11 cellular contexts compared by ENCODE assay signal in the genomic region with DNA sequence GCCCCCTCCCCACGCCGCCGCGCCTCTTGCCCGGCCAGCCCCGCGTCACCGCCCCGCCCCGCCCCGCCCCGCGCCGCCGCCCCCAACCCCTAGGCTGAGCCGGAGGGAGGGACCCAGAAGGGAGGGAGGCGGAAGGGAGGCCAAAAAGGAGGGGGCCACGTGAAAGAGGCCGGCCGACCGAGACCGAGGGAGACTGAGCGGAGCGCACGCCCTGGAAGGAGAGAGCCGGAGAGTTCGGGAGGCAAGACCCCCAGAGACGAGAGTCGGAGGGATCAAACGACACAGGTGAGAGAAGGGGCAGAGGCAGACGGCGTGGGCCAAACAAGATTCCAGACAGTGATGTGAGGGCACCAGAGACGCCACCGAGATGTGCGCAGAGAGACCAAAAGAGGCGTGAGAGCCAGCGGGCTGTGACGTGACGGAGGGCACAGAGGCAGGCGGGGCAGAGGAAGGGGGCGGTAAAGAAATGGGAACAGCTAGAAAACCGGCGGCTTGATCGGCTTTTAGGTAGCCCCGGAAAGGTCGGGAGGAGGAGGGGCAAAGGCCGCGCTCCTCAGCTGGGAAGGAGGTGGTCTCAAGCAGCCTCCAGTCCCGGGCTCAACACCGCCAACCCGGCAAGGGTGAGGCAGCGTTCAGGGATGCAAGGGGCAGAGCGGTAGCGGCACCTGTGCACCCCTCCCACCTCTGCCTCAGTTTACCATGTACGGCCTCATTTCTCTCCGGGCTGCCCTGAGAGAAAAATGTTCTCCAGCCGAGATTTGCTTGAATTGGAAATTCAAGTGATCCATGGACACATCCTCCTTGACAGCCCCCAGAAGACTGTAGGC. TPM values are rescaled to one million over a fixed set of nuclear protein-coding genes. Genes with fewer than 3 reads are reported as not detected.
DNase-seq lines count a peak whose midpoint lies in the region; ATAC-seq and TF ChIP-seq lines count a peak whose summit lies in the region.
"Had no signal": no experiment of that assay in that cellular context is flagged by ENCODE, and none has a peak within 500 bp of the region (broad histone marks: within the 10 kb centered on the region; RNA-seq: fewer than 3 reads in every experiment).

No MANE protein-coding gene starts in this region.

- TF ChIP-seq EP300 in SK-N-SH (IDR thresholded peaks at IDR 0.05; ENCODE audit: borderline replicate concordance in 1 of 2, low read depth in 1 of 2, low read length in 1 of 2) (no peak), suprapubic skin (IDR thresholded peaks at IDR 0.05) (no peak)

- H3K36me3 Mint-ChIP-seq in WTC11: peaks cover 9% of the 10 kb centered on the region

- H3K4me1 ChIP-seq in SK-N-SH (ENCODE audit: control insufficient read depth in 1 of 2, insufficient read depth in 2 of 2, low read depth in 1 of 2, low read length in 1 of 2) (peaks cover 0 to 20% of the 10 kb centered on the region in 2 experiments; a peak in 1 of 4 replicates), iPS DF 6.9 (ENCODE audit: control insufficient read depth, insufficient read depth, low read length) (peaks cover 16% of the 10 kb centered on the region), suprapubic skin (peaks cover 73% of the 10 kb centered on the region)

- H3K4me1 Mint-ChIP-seq in WTC11: peaks cover 54% of the 10 kb centered on the region

- H3K36me3 ChIP-seq in SK-N-SH (replicated peaks in 1 of 2; ENCODE audit: control insufficient read depth in 1 of 2, insufficient read depth in 2 of 2, low read length in 1 of 2) (no peaks in the 10 kb centered on the region), iPS DF 6.9 (ENCODE audit: control insufficient read depth, insufficient read depth, low read length) (no peaks in the 10 kb centered on the region; the same call in 1 of the 2 replicates), suprapubic skin (no peaks in the 10 kb centered on the region)

- H4K20me1 ChIP-seq in SK-N-SH (ENCODE audit: insufficient read depth): no peaks in the 10 kb centered on the region

- peaks cover 95% of the 10 kb centered on the region for H3K27me3 Mint-ChIP-seq in WTC11 (ENCODE audit: low read depth)

- CTCF ChIA-PET in SK-N-SH (lab: Yijun Ruan, JAX): interaction anchor here (1.0 to 9.3 kb wide), 3 partner anchors 6 to 273 kb away, joined by 3 to 69 read pairs (median 15); no protein-coding TSS in a partner anchor
- CTCF ChIA-PET in WTC11 (lab: Charles Lee): interaction anchor here (0.5 to 1.5 kb wide), 7 partner anchors 8 to 258 kb away, joined by 3 to 6 read pairs (median 3); no protein-coding TSS in a partner anchor

- no peaks in the 10 kb centered on the region for H3F3A ChIP-seq in SK-N-SH (replicated peaks; ENCODE audit: insufficient read depth)

- WGBS in SK-N-SH (ENCODE audit: low lambda C conversion rate): 6% methylated on average over 39 of the region's 57 CpGs
- no CpG with 5 or more reads among the region's 57 CpGs for WGBS in iPS DF 6.9 (ENCODE audit: insufficient coverage, insufficient read length)
- WGBS in suprapubic skin: 4% methylated on average over 39 of the region's 57 CpGs

- no peak overlapping the region for H3K4me2 ChIP-seq in SK-N-SH

- H3K4me3 Mint-ChIP-seq in WTC11: peak overlapping the region; percentile 83

- no peak overlapping the region for H3K27ac ChIP-seq in SK-N-SH (ENCODE audit: low read depth in 2 of 2, low read length in 1 of 2)
- H3K27ac ChIP-seq in iPS DF 6.9 (ENCODE audit: low read length): no peak overlapping the region
- H3K27ac ChIP-seq in suprapubic skin: no peak overlapping the region
- H3K27ac ChIP-seq: epithelial cell of prostate had no signal

- H3K9me3 Mint-ChIP-seq in WTC11: no peaks in the 10 kb centered on the region

- TF ChIP-seq CTCF in SK-N-SH (IDR thresholded peaks at IDR 0.05): no peak
- no peak for TF ChIP-seq CTCF in WTC11 (IDR thresholded peaks at IDR 0.05)
- TF ChIP-seq CTCF in suprapubic skin (IDR thresholded peaks at IDR 0.05): no peak

- no peak overlapping the region for H3K9ac ChIP-seq in SK-N-SH

- no peak for ATAC-seq in SK-N-SH treated with all-trans-retinoic acid at 6 μM for 48 hours
- peak; percentile 27 for ATAC-seq in WTC11
- no peak for ATAC-seq in HG03378 (IDR thresholded peaks at IDR 0.05; ENCODE audit: unreplicated experiment)
- no peak for ATAC-seq in HG02870 (IDR thresholded peaks at IDR 0.05; ENCODE audit: unreplicated experiment)
- ATAC-seq in GM18519 (IDR thresholded peaks at IDR 0.05; ENCODE audit: low FRiP score, unreplicated experiment): no peak

- POLR2A ChIA-PET in SK-N-SH (lab: Yijun Ruan, JAX): no interaction called here
- POLR2A ChIA-PET in WTC11 (lab: Charles Lee): no interaction called here

- H3K27ac Mint-ChIP-seq in WTC11: no peak overlapping the region

- H2AFZ ChIP-seq in SK-N-SH (ENCODE audit: low read depth): no peak overlapping the region

- H3K27me3 ChIP-seq in SK-N-SH (ENCODE audit: insufficient read depth) (peaks cover 93% of the 10 kb centered on the region), iPS DF 6.9 (ENCODE audit: control insufficient read depth, insufficient read depth, low read length) (peaks cover 94% of the 10 kb centered on the region), suprapubic skin (peaks cover 98% of the 10 kb centered on the region)

- TF ChIP-seq POLR2A in suprapubic skin (IDR thresholded peaks at IDR 0.05): no peak

- H3K4me3 ChIP-seq in SK-N-SH (ENCODE audit: low read depth in 2 of 2, low read length in 1 of 2) (no peak overlapping the region), iPS DF 6.9 (ENCODE audit: low read length) (peak overlapping the region; percentile 40; the same call in 1 of the 2 replicates), suprapubic skin (peak overlapping the region; percentile 32)

- H3K9me3 ChIP-seq in SK-N-SH: no peaks in the 10 kb centered on the region
- no peaks in the 10 kb centered on the region for H3K9me3 ChIP-seq in iPS DF 6.9 (ENCODE audit: control insufficient read depth, insufficient read depth, low read length)
- H3K9me3 ChIP-seq in suprapubic skin: no peaks in the 10 kb centered on the region

- no peaks in the 10 kb centered on the region for H3K9me2 ChIP-seq in SK-N-SH

- no peaks in the 10 kb centered on the region for H3K79me2 ChIP-seq in SK-N-SH (ENCODE audit: insufficient read depth)

- peak; percentile 58 for DNase-seq in SK-N-SH
- DNase-seq in WTC11 (ENCODE audit: low spot score): peak; percentile 70
- no peak for DNase-seq in iPS DF 6.9 (ENCODE audit: low read depth, low spot score)
- DNase-seq in suprapubic skin (ENCODE audit: low spot score in 2 of 2): no peak

- TF ChIP-seq RAD21 in SK-N-SH (IDR thresholded peaks at IDR 0.05; ENCODE audit: low read length): no peak

TF ChIP-seq in SK-N-SH, 30 proteins besides CTCF, POLR2A, EP300 and RAD21 (continues in another document):
- TF ChIP-seq FOXJ3 (CRISPR knock-in tag; IDR thresholded peaks at IDR 0.05) (no peak), YY1 (IDR thresholded peaks at IDR 0.05; ENCODE audit: low read depth) (no peak)

TF ChIP-seq in SK-N-SH treated with all-trans-retinoic acid at 6 μM for 48 hours, 23 proteins besides CTCF, POLR2A, EP300 and RAD21 (continues in another document):
- TF ChIP-seq ZNF70 (CRISPR knock-in tag; IDR thresholded peaks at IDR 0.05): no peak
- TF ChIP-seq ISL1 (CRISPR knock-in tag; IDR thresholded peaks at IDR 0.05): no peak
- TF ChIP-seq CSDC2 (CRISPR knock-in tag; IDR thresholded peaks at IDR 0.05): no peak
- TF ChIP-seq, protein P1, sequence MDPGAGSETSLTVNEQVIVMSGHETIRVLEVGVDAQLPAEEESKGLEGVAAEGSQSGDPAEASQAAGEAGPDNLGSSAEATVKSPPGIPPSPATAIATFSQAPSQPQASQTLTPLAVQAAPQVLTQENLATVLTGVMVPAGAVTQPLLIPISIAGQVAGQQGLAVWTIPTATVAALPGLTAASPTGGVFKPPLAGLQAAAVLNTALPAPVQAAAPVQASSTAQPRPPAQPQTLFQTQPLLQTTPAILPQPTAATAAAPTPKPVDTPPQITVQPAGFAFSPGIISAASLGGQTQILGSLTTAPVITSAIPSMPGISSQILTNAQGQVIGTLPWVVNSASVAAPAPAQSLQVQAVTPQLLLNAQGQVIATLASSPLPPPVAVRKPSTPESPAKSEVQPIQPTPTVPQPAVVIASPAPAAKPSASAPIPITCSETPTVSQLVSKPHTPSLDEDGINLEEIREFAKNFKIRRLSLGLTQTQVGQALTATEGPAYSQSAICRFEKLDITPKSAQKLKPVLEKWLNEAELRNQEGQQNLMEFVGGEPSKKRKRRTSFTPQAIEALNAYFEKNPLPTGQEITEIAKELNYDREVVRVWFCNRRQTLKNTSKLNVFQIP (CRISPR knock-in tag; IDR thresholded peaks at IDR 0.05; ENCODE audit: borderline replicate concordance, low read depth): no peak
- TF ChIP-seq ZFP3 (CRISPR knock-in tag; IDR thresholded peaks at IDR 0.05): no peak
- no peak for TF ChIP-seq ZNF565 (CRISPR knock-in tag; conservative IDR thresholded peaks at IDR 0.05; ENCODE audit: low read depth)
- TF ChIP-seq ZFP30 (CRISPR knock-in tag; IDR thresholded peaks at IDR 0.05): no peak
- no peak for TF ChIP-seq GLIS3 (CRISPR knock-in tag; IDR thresholded peaks at IDR 0.05)

TF ChIP-seq in WTC11, 78 proteins besides CTCF, POLR2A, EP300 and RAD21 (continues in another document):
- no peak for TF ChIP-seq ZSCAN18 (CRISPR knock-in tag; IDR thresholded peaks at IDR 0.05)
- peak; percentile 29; the same call in 1 of the 2 replicates for TF ChIP-seq USF2 (CRISPR knock-in tag; IDR thresholded peaks at IDR 0.05)
- TF ChIP-seq ZBTB21 (CRISPR knock-in tag; IDR thresholded peaks at IDR 0.05; ENCODE audit: borderline replicate concordance): peak; percentile 24; the same call in 1 of the 2 replicates

RNA-seq across cellular contexts. Expression of gene BARX1, which starts 0.4 kb away (rescaled TPM):
- not detected in 2 replicates for polyA plus RNA-seq in SK-N-SH (2012; rRNA removed)
- polyA plus RNA-seq in SK-N-SH (2012; cell fraction: cytosol; rRNA removed): not detected in 2 replicates
- polyA plus RNA-seq in SK-N-SH (2012; cell fraction: nucleus; rRNA removed): not detected in 2 replicates
- total RNA-seq in WTC11 (2021) (8.9 to 10.6 TPM (median 9.0 TPM) in 3 replicates), suprapubic skin (not detected)
- total RNA-seq: subcutaneous adipose tissue had no signal
- polyA plus RNA-seq: BJ had no signal

Comparison
In these comparisons a context has a peak if more than half of its experiments do, and no peak if none do; other contexts are left out.
1. DNase-seq: peak in SK-N-SH (single experiment) and WTC11 (single experiment); none in iPS DF 6.9 (single experiment) and suprapubic skin (0 of 2).
2. H3K4me3 ChIP-seq: peak in iPS DF 6.9 (single experiment) and suprapubic skin (single experiment); none in SK-N-SH (0 of 2).
3. Of the 6 proteins assayed by ChIP-seq in both WTC11 and SK-N-SH: peak only in WTC11: MAX and USF2; only in SK-N-SH: none; in both: none; in neither: 4.